ENCODE assay signal across 9 cellular contexts in genomic region chr1:172894345-172895049, GRCh38.
DNase-seq lines count a peak whose midpoint lies in the region; ATAC-seq and TF ChIP-seq lines count a peak whose summit lies in the region.
"Had no signal": no experiment of that assay in that cellular context is flagged by ENCODE, and none has a peak within 500 bp of the region (broad histone marks: within the 10 kb centered on the region; RNA-seq: fewer than 3 reads in every experiment).

No MANE protein-coding gene starts in this region.

- peak overlapping the region; percentile 34 to 80 (median 70) for H3K27ac ChIP-seq in spleen

- peaks cover 38% of the 10 kb centered on the region for H3K4me1 Mint-ChIP-seq in activated T-helper 2 cell treated with anti-CD3 and anti-CD28 coated beads, Interferon-gamma antibody, Interleukin-2, Interleukin-4, amounts not matched to agents 10 μg/mL and 5 μg/mL and 100 μg/mL, durations not matched to agents 14 hours and 24 hours and 36 hours (ENCODE audit: low read depth)

- no peaks in the 10 kb centered on the region for H3K36me3 Mint-ChIP-seq in activated T-helper 2 cell treated with anti-CD3 and anti-CD28 coated beads, Interferon-gamma antibody, Interleukin-2, Interleukin-4, amounts not matched to agents 10 μg/mL and 5 μg/mL and 100 μg/mL, durations not matched to agents 14 hours and 24 hours and 36 hours (ENCODE audit: low read depth)

- H3K4me1 ChIP-seq in spleen: peaks cover 14 to 32% (median 18%) of the 10 kb centered on the region in 6 donors

- H3K9me3 Mint-ChIP-seq in activated T-helper 2 cell treated with anti-CD3 and anti-CD28 coated beads, Interferon-gamma antibody, Interleukin-2, Interleukin-4, amounts not matched to agents 10 μg/mL and 5 μg/mL and 100 μg/mL, durations not matched to agents 14 hours and 24 hours and 36 hours: no peaks in the 10 kb centered on the region

- no peaks in the 10 kb centered on the region for H3K36me3 ChIP-seq in spleen

- TF ChIP-seq CTCF in spleen (IDR thresholded peaks at IDR 0.05 in 8 of 11, conservative IDR thresholded peaks at IDR 0.05 in 3 of 11): no peak

- WGBS in spleen, 5 donors: 57 to 75% (median 65%) methylated on average over 8 of the region's 8 CpGs

- H3K27me3 ChIP-seq in spleen (replicated peaks in 1 of 7): no peaks in the 10 kb centered on the region

- no peak for DNase-seq in activated CD4-positive, CD25-positive, alpha-beta regulatory T cell treated with anti-CD3 and anti-CD28 coated beads, Interleukin-2, amount 50 U/mL, for 72 hours
- no peak for DNase-seq in activated T-helper 2 cell treated with anti-CD3 and anti-CD28 coated beads, Interferon-gamma antibody, Interleukin-2, Interleukin-4, amounts not matched to agents 10 μg/mL and 5 μg/mL and 100 μg/mL, durations not matched to agents 14 hours and 24 hours and 36 hours (ENCODE audit: low spot score)
- no peak for DNase-seq in spleen
- no peak for DNase-seq in NCI-H2029 treated with DMSO at 0.1 percent for 48 hours (lab: John Stamatoyannopoulos, UW)
- DNase-seq in NOMO-1 (lab: John Stamatoyannopoulos, UW; ENCODE audit: unreplicated experiment in 2 of 2): no peak
- DNase-seq: NCI-H774 had no signal

- H3K9me3 ChIP-seq in spleen: no peaks in the 10 kb centered on the region

- ATAC-seq in activated CD4-positive, CD25-positive, alpha-beta regulatory T cell treated with anti-CD3 and anti-CD28 coated beads, Interleukin-2, amount 50 U/mL, for 24 hours: peak; percentile 42 to 48
- ATAC-seq in HG02970 (IDR thresholded peaks at IDR 0.05; ENCODE audit: low FRiP score, unreplicated experiment) (peak; percentile 32), HG03045 (IDR thresholded peaks at IDR 0.05; ENCODE audit: unreplicated experiment) (no peak)

- H3K27me3 Mint-ChIP-seq in activated T-helper 2 cell treated with anti-CD3 and anti-CD28 coated beads, Interferon-gamma antibody, Interleukin-2, Interleukin-4, amounts not matched to agents 10 μg/mL and 5 μg/mL and 100 μg/mL, durations not matched to agents 14 hours and 24 hours and 36 hours (ENCODE audit: low read depth): peaks cover 49% of the 10 kb centered on the region

- no peak for TF ChIP-seq POLR2A in spleen (IDR thresholded peaks at IDR 0.05)

- peak overlapping the region; percentile 0 for H3K27ac Mint-ChIP-seq in activated T-helper 2 cell treated with anti-CD3 and anti-CD28 coated beads, Interferon-gamma antibody, Interleukin-2, Interleukin-4, amounts not matched to agents 10 μg/mL and 5 μg/mL and 100 μg/mL, durations not matched to agents 14 hours and 24 hours and 36 hours

- intact Hi-C loops in activated T-helper 2 cell treated with anti-CD3 and anti-CD28 coated beads, Interferon-gamma antibody, Interleukin-2, Interleukin-4, amounts not matched to agents 10 μg/mL and 5 μg/mL and 100 μg/mL, durations not matched to agents 14 hours and 24 hours and 36 hours (cut with micrococcal nuclease): loop anchor here (1.0 to 2.0 kb wide), 7 partner anchors 11 to 149 kb away; no protein-coding TSS in a partner anchor
- intact Hi-C loops in spleen (cut with DNase I; ENCODE audit: low total_unique reads): no loop called here

- H3K4me3 ChIP-seq in spleen: peak overlapping the region in 2 of 8 donors; percentile 9 to 50

- peak overlapping the region; percentile 59 for H3K4me3 Mint-ChIP-seq in activated T-helper 2 cell treated with anti-CD3 and anti-CD28 coated beads, Interferon-gamma antibody, Interleukin-2, Interleukin-4, amounts not matched to agents 10 μg/mL and 5 μg/mL and 100 μg/mL, durations not matched to agents 14 hours and 24 hours and 36 hours (ENCODE audit: low read depth)
